Comparison of ENCODE assay signal across 9 cellular contexts in the genomic region with DNA sequence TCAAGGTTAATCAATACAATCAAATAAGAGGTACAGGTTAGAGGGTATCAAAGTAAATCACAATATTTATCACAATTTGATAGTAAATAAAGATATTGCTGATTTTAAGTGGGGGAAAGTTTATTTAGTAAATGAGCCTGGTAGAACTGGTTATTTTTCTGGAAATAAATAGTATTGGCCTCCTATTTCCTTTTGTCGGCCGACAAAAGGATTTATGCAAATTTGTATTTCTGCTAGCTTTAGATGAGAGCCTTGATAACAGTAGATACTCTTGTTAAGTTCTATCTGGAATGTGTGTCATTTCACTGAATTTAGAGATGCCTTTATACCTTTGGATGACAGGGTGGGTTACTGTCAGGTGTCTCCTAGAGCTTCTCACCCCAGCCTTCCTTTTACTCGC. TPM values are rescaled to one million over a fixed set of nuclear protein-coding genes. Genes with fewer than 3 reads are reported as not detected.
"Had no signal": no experiment of that assay in that cellular context is flagged by ENCODE, and none has a peak within 500 bp of the region (broad histone marks: within the 10 kb centered on the region; RNA-seq: fewer than 3 reads in every experiment).

No MANE protein-coding gene starts in this region.

- DNase-seq: GDM1, GF-D8 had no signal

- ATAC-seq: GM12878 had no signal

- H3K4me3 ChIP-seq: GM12878 had no signal

- FAIRE-seq: G401.6, GM12878, GM12891, GM12892, GM18507, GM19239 had no signal

RNA-seq across cellular contexts. Expression of a gene that starts 17.8 kb away (rescaled TPM):
- total RNA-seq: G401, GM12878 had no signal
- polyA plus RNA-seq: GM12878 had no signal

RNA-seq across cellular contexts. Expression of a gene that starts 52.8 kb away (rescaled TPM):
- total RNA-seq: G401, GM12878 had no signal
- polyA plus RNA-seq: GM12878 had no signal
